Comparison of ENCODE assay signal across 27 cellular contexts in the genomic region with DNA sequence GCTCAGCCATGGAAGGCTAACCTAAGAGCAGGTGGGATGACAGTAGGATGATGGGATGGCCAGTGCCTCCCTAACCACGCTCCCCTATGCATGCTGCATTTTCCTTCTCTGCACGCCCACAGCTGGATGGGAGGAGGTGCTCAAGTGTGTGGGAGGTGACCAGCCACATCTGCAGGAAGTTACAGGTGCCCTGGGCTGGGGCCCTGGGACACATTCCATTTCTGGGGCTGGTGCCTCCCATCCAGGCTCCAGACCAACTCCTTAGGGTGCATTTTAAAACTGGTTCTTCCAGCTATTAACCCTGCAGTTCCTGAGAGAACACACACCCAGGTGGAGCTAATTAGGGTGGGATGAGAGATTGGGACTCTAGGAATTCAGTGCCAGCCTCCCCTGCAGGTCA.
A peak's percentile ranks its signal among the peaks of the same experiment; 100 is the strongest.
DNase-seq lines count a peak whose midpoint lies in the region; ATAC-seq and TF ChIP-seq lines count a peak whose summit lies in the region.
"Had no signal": no experiment of that assay in that cellular context is flagged by ENCODE, and none has a peak within 500 bp of the region (broad histone marks: within the 10 kb centered on the region; RNA-seq: fewer than 3 reads in every experiment).

No MANE protein-coding gene starts in this region.

- peak overlapping the region; percentile 62 for H3K23ac ChIP-seq in neuronal stem cell (ENCODE audit: low read depth, low read length, poor library complexity)

- H3K27me3 Mint-ChIP-seq in endodermal cell (ENCODE audit: insufficient read depth): peaks cover 10% of the 10 kb centered on the region

- peaks cover 5% of the 10 kb centered on the region; the same call in 1 of the 2 replicates for H3K4me1 ChIP-seq in HEK293 (ENCODE audit: control insufficient read depth, insufficient read depth, low read length)
- H3K4me1 ChIP-seq in Loucy (ENCODE audit: insufficient read depth, low read length, poor library complexity, severe bottlenecking): peaks cover 35% of the 10 kb centered on the region
- H3K4me1 ChIP-seq in endodermal cell (ENCODE audit: control insufficient read depth, insufficient read depth, low read length): peaks cover 7% of the 10 kb centered on the region
- H3K4me1 ChIP-seq in neuronal stem cell (ENCODE audit: control insufficient read depth in 2 of 2, insufficient read depth in 1 of 2, low read depth in 1 of 2, low read length in 2 of 2): no peaks in the 10 kb centered on the region

- peaks cover 13% of the 10 kb centered on the region for H3K4me1 Mint-ChIP-seq in endodermal cell

- POLR2A ChIA-PET in HEK293 (lab: Yijun Ruan, JAX) (interaction anchor here (1.5 kb wide), 1 partner anchor 152 kb away, joined by 3 read pairs; the partner anchor contains the start of gene FOXO3), GM10248 (lab: Yijun Ruan, JAX) (no interaction called here)

- no peak overlapping the region for H2AK5ac ChIP-seq in neuronal stem cell (ENCODE audit: low read depth, low read length)

- no peak for ATAC-seq in HG03439 (IDR thresholded peaks at IDR 0.05; ENCODE audit: unreplicated experiment)
- ATAC-seq: HepG2; right cardiac atrium; Right ventricle myocardium inferior; SK-N-SH treated with all-trans-retinoic acid at 6 μM for 48 hours; stimulated activated memory B cell treated with anti-CD40 and anti-IgM and Interleukin-4, amounts not matched to agents 10 μg/mL and 1 μg/mL and 100 μg/mL, for 72 hours had no signal

- no peaks in the 10 kb centered on the region for H3K36me3 Mint-ChIP-seq in endodermal cell (ENCODE audit: low read depth)
- H3K36me3 Mint-ChIP-seq: stimulated activated memory B cell treated with anti-CD40 and anti-IgM and Interleukin-4, amounts not matched to agents 10 μg/mL and 1 μg/mL and 100 μg/mL, for 72 hours had no signal

- H3K14ac ChIP-seq in neuronal stem cell (ENCODE audit: low read length): no peak overlapping the region

- no peak overlapping the region for H3K27ac Mint-ChIP-seq in endodermal cell
- H3K27ac Mint-ChIP-seq: H9; stimulated activated memory B cell treated with anti-CD40 and anti-IgM and Interleukin-4, amounts not matched to agents 10 μg/mL and 1 μg/mL and 100 μg/mL, for 72 hours had no signal

- H3K4ac ChIP-seq in neuronal stem cell (ENCODE audit: low read length): no peak overlapping the region

- H3K36me3 ChIP-seq in HEK293 (ENCODE audit: control insufficient read depth in 2 of 2, insufficient read depth in 1 of 2, low read length in 2 of 2): no peaks in the 10 kb centered on the region
- H3K36me3 ChIP-seq in Loucy (ENCODE audit: insufficient read depth, low read length): no peaks in the 10 kb centered on the region
- H3K36me3 ChIP-seq in endodermal cell (ENCODE audit: control insufficient read depth, insufficient read depth, low read length): no peaks in the 10 kb centered on the region
- H3K36me3 ChIP-seq in neuronal stem cell (replicated peaks in 1 of 2; ENCODE audit: control insufficient read depth in 2 of 2, insufficient read depth in 2 of 2, low read length in 2 of 2): no peaks in the 10 kb centered on the region
- H3K36me3 ChIP-seq: BLaER1 treated with 17β-estradiol and CSF1 and Interleukin-3, amounts not matched to agents 10 nM and 100 nM; suprapubic skin; uterus had no signal

- H3K27ac ChIP-seq in HEK293 (ENCODE audit: extremely low read depth, low read depth, low read length) (no peak overlapping the region), endodermal cell (ENCODE audit: low read depth, low read length) (no peak overlapping the region), neuronal stem cell (replicated peaks; ENCODE audit: low read length) (no peak overlapping the region)
- H3K27ac ChIP-seq: BLaER1 treated with 17β-estradiol and CSF1 and Interleukin-3, amounts not matched to agents 10 nM and 100 nM; dorsolateral prefrontal cortex; suprapubic skin; uterus had no signal

- no peak overlapping the region for H2BK12ac ChIP-seq in neuronal stem cell (ENCODE audit: low read length)

- no peak overlapping the region for H2BK120ac ChIP-seq in neuronal stem cell (ENCODE audit: low read depth, low read length)

- H3K9me3 ChIP-seq in HEK293 (ENCODE audit: control insufficient read depth, insufficient read depth, low read depth, low read length) (no peaks in the 10 kb centered on the region), Loucy (ENCODE audit: insufficient read depth, low read depth, low read length) (no peaks in the 10 kb centered on the region), endodermal cell (ENCODE audit: control insufficient read depth, low read length) (no peaks in the 10 kb centered on the region), neuronal stem cell (replicated peaks in 1 of 2; ENCODE audit: control insufficient read depth in 2 of 2, insufficient read depth in 1 of 2, low read depth in 1 of 2, low read length in 2 of 2) (no peaks in the 10 kb centered on the region)
- H3K9me3 ChIP-seq: BLaER1 treated with 17β-estradiol and CSF1 and Interleukin-3, amounts not matched to agents 10 nM and 100 nM; suprapubic skin; uterus had no signal

- H3K9me2 ChIP-seq in Loucy (replicated peaks; ENCODE audit: low read depth, low read length): no peaks in the 10 kb centered on the region

- H2BK5ac ChIP-seq in neuronal stem cell (ENCODE audit: low read length): no peak overlapping the region

- H3K79me1 ChIP-seq in neuronal stem cell (ENCODE audit: low read depth, low read length): no peaks in the 10 kb centered on the region

- CTCF ChIA-PET in HEK293 (lab: Yijun Ruan, JAX) (interaction anchor here (0.6 kb wide), 1 partner anchor 101 kb away, joined by 4 read pairs; no protein-coding TSS in a partner anchor), GM10248 (lab: Yijun Ruan, JAX) (no interaction called here)

- TF ChIP-seq CTCF in HEK293 (tag by site-specific recombination; IDR thresholded peaks at IDR 0.05): no peak
- TF ChIP-seq CTCF in Loucy (conservative IDR thresholded peaks at IDR 0.05; ENCODE audit: low read length): no peak
- TF ChIP-seq CTCF in endodermal cell (conservative IDR thresholded peaks at IDR 0.05): no peak
- no peak for TF ChIP-seq CTCF in GM10248 (IDR thresholded peaks at IDR 0.05; ENCODE audit: control extremely low read depth, extremely low read depth, low read depth, missing control alignments)

- 89% methylated on average over 2 of the region's 2 CpGs; no CpG with 5 or more reads in 1 of the 2 experiments for WGBS in endodermal cell (ENCODE audit: insufficient coverage in 1 of 2, insufficient read length in 1 of 2), 2 experiments
- no CpG with 5 or more reads among the region's 2 CpGs for WGBS in neuronal stem cell (ENCODE audit: extremely low coverage in 2 of 2, insufficient read length in 2 of 2, insufficient replicate concordance in 1 of 2), 2 donors

- peaks cover 7% of the 10 kb centered on the region for H3F3A ChIP-seq in Loucy (ENCODE audit: low read depth)

- H3K27me3 ChIP-seq in Loucy (ENCODE audit: insufficient read depth, low read length, poor library complexity, severe bottlenecking) (no peaks in the 10 kb centered on the region), endodermal cell (ENCODE audit: control insufficient read depth, insufficient read depth, low read length, poor library complexity, severe bottlenecking) (no peaks in the 10 kb centered on the region), neuronal stem cell (ENCODE audit: control insufficient read depth in 3 of 3, insufficient read depth in 3 of 3, low read depth in 1 of 3, low read length in 3 of 3) (peaks cover 0 to 5% (median 0%) of the 10 kb centered on the region in 3 experiments)
- H3K27me3 ChIP-seq: BLaER1 treated with 17β-estradiol and CSF1 and Interleukin-3, amounts not matched to agents 10 nM and 100 nM; dorsolateral prefrontal cortex; suprapubic skin; uterus had no signal

- peak overlapping the region; percentile 52 for H3K9ac ChIP-seq in Loucy (ENCODE audit: low read depth, low read length, poor library complexity, severe bottlenecking)
- no peak overlapping the region for H3K9ac ChIP-seq in endodermal cell (ENCODE audit: extremely low read depth, low read length, poor library complexity, severe bottlenecking)
- no peak overlapping the region for H3K9ac ChIP-seq in neuronal stem cell (ENCODE audit: low read depth, low read length, poor library complexity)
- H3K9ac ChIP-seq: BLaER1 treated with 17β-estradiol and CSF1 and Interleukin-3, amounts not matched to agents 10 nM and 100 nM had no signal

- peak overlapping the region; percentile 84 for H4K8ac ChIP-seq in neuronal stem cell (ENCODE audit: low read depth, low read length)

- no peak overlapping the region for H2BK15ac ChIP-seq in neuronal stem cell (ENCODE audit: low read length)

- no peak overlapping the region for H3K18ac ChIP-seq in neuronal stem cell (ENCODE audit: low read length)

- no peak overlapping the region for H4K91ac ChIP-seq in neuronal stem cell (ENCODE audit: low read depth, low read length, poor library complexity)

- H2AFZ ChIP-seq in Loucy (ENCODE audit: low read length) (no peak overlapping the region), neuronal stem cell (ENCODE audit: low read length) (no peak overlapping the region)

- H3K4me3 ChIP-seq in HEK293 (ENCODE audit: low read depth, low read length): no peak overlapping the region
- H3K4me3 ChIP-seq in Loucy (ENCODE audit: low read length, poor library complexity, severe bottlenecking): no peak overlapping the region
- no peak overlapping the region for H3K4me3 ChIP-seq in endodermal cell (ENCODE audit: low read length)
- H3K4me3 ChIP-seq in neuronal stem cell (ENCODE audit: low read length in 2 of 2): no peak overlapping the region
- H3K4me3 ChIP-seq: BLaER1 treated with 17β-estradiol and CSF1 and Interleukin-3, amounts not matched to agents 10 nM and 100 nM; dorsolateral prefrontal cortex; suprapubic skin; uterus had no signal

- DNase-seq in endodermal cell: peak; percentile 28
- no peak for DNase-seq in neuronal stem cell (ENCODE audit: low spot score)
- DNase-seq in occipital lobe (lab: John Stamatoyannopoulos, UW): no peak
- DNase-seq in GM10248 (ENCODE audit: extremely low spot score): no peak
- DNase-seq in stimulated activated CD4-positive, alpha-beta T cell treated with anti-CD3 and anti-CD28 coated beads, Interleukin-15, amount 100 ng/mL, for 24 hours: no peak
- DNase-seq: activated CD4-positive, alpha-beta T cell treated with anti-CD3 and anti-CD28 coated beads for 4 hours; activated CD8-positive, alpha-beta memory T cell treated with anti-CD3 and anti-CD28 coated beads for 24 hours; activated gamma-delta T cell; activated T-cell treated with anti-CD3 and anti-CD28 coated beads, Interleukin-2, amount 50 U/mL, for 1 hour; DMS79; dorsolateral prefrontal cortex; H9; NCI-H1105 treated with DMSO at 0.1 percent for 48 hours; NCI-H345; right cardiac atrium; stimulated activated CD4-positive, alpha-beta T cell treated with anti-CD3 and anti-CD28 coated beads, Interleukin-12 subunit alpha, Interleukin-12 subunit beta, amount 100 ng/mL, for 4 hours; stimulated activated CD4-positive, alpha-beta T cell treated with anti-CD3 and anti-CD28 coated beads, Interleukin-4, amount 100 ng/mL, for 4 hours; uterus had no signal

- no peaks in the 10 kb centered on the region for H3K79me2 ChIP-seq in Loucy (ENCODE audit: insufficient read depth, low read length)

- H3K9me3 Mint-ChIP-seq in endodermal cell: no peaks in the 10 kb centered on the region
- H3K9me3 Mint-ChIP-seq: H9; stimulated activated memory B cell treated with anti-CD40 and anti-IgM and Interleukin-4, amounts not matched to agents 10 μg/mL and 1 μg/mL and 100 μg/mL, for 72 hours had no signal

- H3K4me3 Mint-ChIP-seq in endodermal cell: no peak overlapping the region
- H3K4me3 Mint-ChIP-seq: H9; stimulated activated memory B cell treated with anti-CD40 and anti-IgM and Interleukin-4, amounts not matched to agents 10 μg/mL and 1 μg/mL and 100 μg/mL, for 72 hours had no signal

- peak overlapping the region; percentile 58 for H3K4me2 ChIP-seq in Loucy (ENCODE audit: low read depth, low read length, poor library complexity, severe bottlenecking)
- no peak overlapping the region for H3K4me2 ChIP-seq in neuronal stem cell (ENCODE audit: insufficient read depth, low read length, poor library complexity, severe bottlenecking)
- H3K4me2 ChIP-seq: BLaER1 treated with 17β-estradiol and CSF1 and Interleukin-3, amounts not matched to agents 10 nM and 100 nM had no signal

- H4K20me1 ChIP-seq in Loucy (ENCODE audit: insufficient read depth, low read length, poor library complexity, severe bottlenecking): no peaks in the 10 kb centered on the region
- H4K20me1 ChIP-seq: BLaER1 treated with 17β-estradiol and CSF1 and Interleukin-3, amounts not matched to agents 10 nM and 100 nM had no signal
